Comparison of ENCODE assay signal across 1 cellular context in genomic region chr1:145997156-145998023, GRCh38.
TF ChIP-seq lines count a peak whose summit lies in the region.

No MANE protein-coding gene starts in this region.

TF ChIP-seq in K562, 482 proteins besides CTCF, POLR2A, EP300 and RAD21 (continued from another document):
- TF ChIP-seq CREB3L1 (IDR thresholded peaks at IDR 0.05; ENCODE audit: borderline replicate concordance, low read depth) (no peak), ZNF318 (IDR thresholded peaks at IDR 0.05; ENCODE audit: borderline replicate concordance in 1 of 2, low read depth in 1 of 2) (no peak), GATAD2B (IDR thresholded peaks at IDR 0.05; ENCODE audit: borderline replicate concordance) (peak; percentile 73), UBTF (IDR thresholded peaks at IDR 0.05; ENCODE audit: borderline replicate concordance in 1 of 2, low read depth in 2 of 2, low read length in 2 of 2) (0 out of 4 replicates have a peak, but pooled peaks of 1 of the 2 experiments have one; percentile 35), RBM15 (IDR thresholded peaks at IDR 0.05; ENCODE audit: insufficient read depth, low read length) (no peak), ZNF449 (CRISPR knock-in tag; IDR thresholded peaks at IDR 0.05) (0 out of 2 replicates have a peak, but pooled peaks have one; percentile 20), RHOXF2B (CRISPR knock-in tag; conservative IDR thresholded peaks at IDR 0.05) (no peak)
TF ChIP-seq in K562: peak in this region for 48.
